In the genomic region with DNA sequence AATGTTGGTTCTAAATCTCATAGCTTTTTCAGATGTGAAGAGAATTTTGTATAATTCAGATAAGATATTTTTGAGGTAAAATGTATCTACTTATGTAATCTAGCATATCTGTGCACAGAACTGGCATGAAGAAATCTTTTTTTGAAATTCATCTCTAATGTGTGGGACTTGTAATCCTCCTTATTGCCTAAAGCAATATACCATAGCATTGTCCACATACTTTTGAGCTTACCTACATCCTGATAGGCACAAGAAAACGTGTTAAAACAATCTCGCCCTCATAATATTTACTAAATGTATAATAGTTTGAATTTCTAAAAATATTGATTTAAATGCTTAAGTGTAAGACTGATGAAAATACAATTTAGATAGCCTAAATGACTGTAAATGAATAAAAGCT, we compare ENCODE assay signal across 18 cellular contexts.
DNase-seq lines count a peak whose midpoint lies in the region; ATAC-seq, FAIRE-seq and TF ChIP-seq lines count a peak whose summit lies in the region.
"Had no signal": no experiment of that assay in that cellular context is flagged by ENCODE, and none has a peak within 500 bp of the region (broad histone marks: within the 10 kb centered on the region; RNA-seq: fewer than 3 reads in every experiment).

No MANE protein-coding gene starts in this region.

- no peaks in the 10 kb centered on the region for H3K9me3 ChIP-seq in RWPE2 (ENCODE audit: severe bottlenecking)
- no peaks in the 10 kb centered on the region for H3K9me3 ChIP-seq in ascending aorta

- DNase-seq in NCI-H226 (peak; percentile 35), RWPE2 (ENCODE audit: low spot score) (no peak), epithelial cell of prostate (ENCODE audit: low read depth, low spot score) (no peak), ascending aorta (ENCODE audit: low spot score in 2 of 2) (no peak), GM12891 (ENCODE audit: insufficient read length, low spot score) (no peak), NCI-H146 treated with DMSO at 0.1 percent for 48 hours (lab: John Stamatoyannopoulos, UW; ENCODE audit: unreplicated experiment) (no peak)
- DNase-seq: C1 segment of cervical spinal cord; Calu3; CD4-positive, alpha-beta memory T cell; COR-L47; DMS53; DMS79 treated with DMSO at 0.1 percent for 48 hours; GF-D8; GM23248; H7; HCEC 1CT had no signal

- peak; percentile 96 for ATAC-seq in RWPE2 (ENCODE audit: low read depth)

- no peaks in the 10 kb centered on the region for H3K36me3 ChIP-seq in RWPE2 (ENCODE audit: low read depth)
- H3K36me3 ChIP-seq in ascending aorta: no peaks in the 10 kb centered on the region

- TF ChIP-seq CTCF in RWPE2 (IDR thresholded peaks at IDR 0.05; ENCODE audit: poor library complexity, severe bottlenecking) (no peak), ascending aorta (IDR thresholded peaks at IDR 0.05) (no peak)

- no peak overlapping the region for H3K4me3 ChIP-seq in RWPE2 (ENCODE audit: severe bottlenecking)
- H3K4me3 ChIP-seq in ascending aorta: no peak overlapping the region
- H3K4me3 ChIP-seq: GM23248 had no signal

- peak overlapping the region; percentile 26 for H3K27ac ChIP-seq in RWPE2 (ENCODE audit: poor library complexity, severe bottlenecking)
- peak overlapping the region; percentile 26 for H3K27ac ChIP-seq in epithelial cell of prostate
- H3K27ac ChIP-seq in ascending aorta: no peak overlapping the region
- H3K27ac ChIP-seq: GM23248 had no signal

- FAIRE-seq in GM12891 (lab: Jason Lieb, UNC): no peak
- FAIRE-seq: GM19239, H1 had no signal

- intact Hi-C loops in ascending aorta (cut with DNase I): no loop called here

- TF ChIP-seq POLR2A in GM12891 (IDR thresholded peaks at IDR 0.05; ENCODE audit: low read depth, low read length): no peak

- H3K4me1 ChIP-seq in RWPE2 (ENCODE audit: insufficient read depth, poor library complexity, severe bottlenecking) (peaks cover 11% of the 10 kb centered on the region), ascending aorta (no peaks in the 10 kb centered on the region)

- H3K27me3 ChIP-seq in RWPE2 (ENCODE audit: insufficient read depth, poor library complexity, severe bottlenecking) (no peaks in the 10 kb centered on the region), ascending aorta (no peaks in the 10 kb centered on the region)

TF ChIP-seq in GM12891, 5 proteins besides CTCF, POLR2A, EP300 and RAD21:
- TF ChIP-seq TAF1 (IDR thresholded peaks at IDR 0.05; ENCODE audit: low read depth, low read length) (no peak), SPI1 (IDR thresholded peaks at IDR 0.05; ENCODE audit: low read depth, low read length) (no peak), POLR2AphosphoS5 (IDR thresholded peaks at IDR 0.05; ENCODE audit: low read depth, low read length) (no peak), POU2F2 (IDR thresholded peaks at IDR 0.05; ENCODE audit: low read depth, low read length) (no peak), PAX5 (IDR thresholded peaks at IDR 0.05; ENCODE audit: insufficient read depth, low read length, severe bottlenecking) (no peak)

Comparison
In these comparisons a context has a peak if more than half of its experiments do, and no peak if none do; other contexts are left out.
1. H3K27ac ChIP-seq: peak in RWPE2 (single experiment) and epithelial cell of prostate (single experiment); none in ascending aorta (0 of 2).